Comparison of ENCODE assay signal across 1 cellular context in the genomic region with DNA sequence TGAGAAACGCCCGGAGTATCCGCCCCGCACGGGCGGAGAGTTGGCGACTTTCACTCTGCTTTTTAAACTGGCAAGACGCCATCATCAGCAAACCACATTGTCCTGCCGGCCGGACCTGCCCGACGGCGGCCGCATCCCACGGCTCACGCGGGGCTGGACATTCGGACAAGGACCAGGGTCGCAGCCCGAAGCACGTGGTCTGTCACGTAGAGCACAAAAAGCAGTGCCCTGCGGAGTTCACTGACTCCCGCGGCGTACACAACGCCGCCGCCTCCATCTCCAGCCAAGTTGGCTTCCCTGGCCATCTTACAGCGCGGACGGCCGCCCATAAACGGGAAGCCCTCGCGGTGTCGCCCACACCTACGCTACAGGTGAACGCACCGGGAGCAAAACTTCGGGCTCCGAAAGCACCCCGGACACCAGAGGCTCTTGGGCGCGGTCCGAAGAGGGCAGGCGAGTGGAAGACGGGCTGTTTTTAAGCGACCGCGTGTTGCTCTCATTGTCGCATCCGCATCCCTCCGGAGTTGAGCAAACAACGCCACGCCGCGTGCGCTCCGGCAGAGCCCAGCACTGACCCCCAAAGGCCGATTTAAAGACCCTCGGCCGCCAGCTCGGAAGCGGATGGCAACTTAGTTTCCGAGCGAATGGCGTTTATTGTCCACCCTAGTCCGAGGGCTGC.
TF ChIP-seq lines count a peak whose summit lies in the region.

No MANE protein-coding gene starts in this region.

TF ChIP-seq in K562, 482 proteins besides CTCF, POLR2A, EP300 and RAD21 (continued from another document):
- TF ChIP-seq, protein P1, sequence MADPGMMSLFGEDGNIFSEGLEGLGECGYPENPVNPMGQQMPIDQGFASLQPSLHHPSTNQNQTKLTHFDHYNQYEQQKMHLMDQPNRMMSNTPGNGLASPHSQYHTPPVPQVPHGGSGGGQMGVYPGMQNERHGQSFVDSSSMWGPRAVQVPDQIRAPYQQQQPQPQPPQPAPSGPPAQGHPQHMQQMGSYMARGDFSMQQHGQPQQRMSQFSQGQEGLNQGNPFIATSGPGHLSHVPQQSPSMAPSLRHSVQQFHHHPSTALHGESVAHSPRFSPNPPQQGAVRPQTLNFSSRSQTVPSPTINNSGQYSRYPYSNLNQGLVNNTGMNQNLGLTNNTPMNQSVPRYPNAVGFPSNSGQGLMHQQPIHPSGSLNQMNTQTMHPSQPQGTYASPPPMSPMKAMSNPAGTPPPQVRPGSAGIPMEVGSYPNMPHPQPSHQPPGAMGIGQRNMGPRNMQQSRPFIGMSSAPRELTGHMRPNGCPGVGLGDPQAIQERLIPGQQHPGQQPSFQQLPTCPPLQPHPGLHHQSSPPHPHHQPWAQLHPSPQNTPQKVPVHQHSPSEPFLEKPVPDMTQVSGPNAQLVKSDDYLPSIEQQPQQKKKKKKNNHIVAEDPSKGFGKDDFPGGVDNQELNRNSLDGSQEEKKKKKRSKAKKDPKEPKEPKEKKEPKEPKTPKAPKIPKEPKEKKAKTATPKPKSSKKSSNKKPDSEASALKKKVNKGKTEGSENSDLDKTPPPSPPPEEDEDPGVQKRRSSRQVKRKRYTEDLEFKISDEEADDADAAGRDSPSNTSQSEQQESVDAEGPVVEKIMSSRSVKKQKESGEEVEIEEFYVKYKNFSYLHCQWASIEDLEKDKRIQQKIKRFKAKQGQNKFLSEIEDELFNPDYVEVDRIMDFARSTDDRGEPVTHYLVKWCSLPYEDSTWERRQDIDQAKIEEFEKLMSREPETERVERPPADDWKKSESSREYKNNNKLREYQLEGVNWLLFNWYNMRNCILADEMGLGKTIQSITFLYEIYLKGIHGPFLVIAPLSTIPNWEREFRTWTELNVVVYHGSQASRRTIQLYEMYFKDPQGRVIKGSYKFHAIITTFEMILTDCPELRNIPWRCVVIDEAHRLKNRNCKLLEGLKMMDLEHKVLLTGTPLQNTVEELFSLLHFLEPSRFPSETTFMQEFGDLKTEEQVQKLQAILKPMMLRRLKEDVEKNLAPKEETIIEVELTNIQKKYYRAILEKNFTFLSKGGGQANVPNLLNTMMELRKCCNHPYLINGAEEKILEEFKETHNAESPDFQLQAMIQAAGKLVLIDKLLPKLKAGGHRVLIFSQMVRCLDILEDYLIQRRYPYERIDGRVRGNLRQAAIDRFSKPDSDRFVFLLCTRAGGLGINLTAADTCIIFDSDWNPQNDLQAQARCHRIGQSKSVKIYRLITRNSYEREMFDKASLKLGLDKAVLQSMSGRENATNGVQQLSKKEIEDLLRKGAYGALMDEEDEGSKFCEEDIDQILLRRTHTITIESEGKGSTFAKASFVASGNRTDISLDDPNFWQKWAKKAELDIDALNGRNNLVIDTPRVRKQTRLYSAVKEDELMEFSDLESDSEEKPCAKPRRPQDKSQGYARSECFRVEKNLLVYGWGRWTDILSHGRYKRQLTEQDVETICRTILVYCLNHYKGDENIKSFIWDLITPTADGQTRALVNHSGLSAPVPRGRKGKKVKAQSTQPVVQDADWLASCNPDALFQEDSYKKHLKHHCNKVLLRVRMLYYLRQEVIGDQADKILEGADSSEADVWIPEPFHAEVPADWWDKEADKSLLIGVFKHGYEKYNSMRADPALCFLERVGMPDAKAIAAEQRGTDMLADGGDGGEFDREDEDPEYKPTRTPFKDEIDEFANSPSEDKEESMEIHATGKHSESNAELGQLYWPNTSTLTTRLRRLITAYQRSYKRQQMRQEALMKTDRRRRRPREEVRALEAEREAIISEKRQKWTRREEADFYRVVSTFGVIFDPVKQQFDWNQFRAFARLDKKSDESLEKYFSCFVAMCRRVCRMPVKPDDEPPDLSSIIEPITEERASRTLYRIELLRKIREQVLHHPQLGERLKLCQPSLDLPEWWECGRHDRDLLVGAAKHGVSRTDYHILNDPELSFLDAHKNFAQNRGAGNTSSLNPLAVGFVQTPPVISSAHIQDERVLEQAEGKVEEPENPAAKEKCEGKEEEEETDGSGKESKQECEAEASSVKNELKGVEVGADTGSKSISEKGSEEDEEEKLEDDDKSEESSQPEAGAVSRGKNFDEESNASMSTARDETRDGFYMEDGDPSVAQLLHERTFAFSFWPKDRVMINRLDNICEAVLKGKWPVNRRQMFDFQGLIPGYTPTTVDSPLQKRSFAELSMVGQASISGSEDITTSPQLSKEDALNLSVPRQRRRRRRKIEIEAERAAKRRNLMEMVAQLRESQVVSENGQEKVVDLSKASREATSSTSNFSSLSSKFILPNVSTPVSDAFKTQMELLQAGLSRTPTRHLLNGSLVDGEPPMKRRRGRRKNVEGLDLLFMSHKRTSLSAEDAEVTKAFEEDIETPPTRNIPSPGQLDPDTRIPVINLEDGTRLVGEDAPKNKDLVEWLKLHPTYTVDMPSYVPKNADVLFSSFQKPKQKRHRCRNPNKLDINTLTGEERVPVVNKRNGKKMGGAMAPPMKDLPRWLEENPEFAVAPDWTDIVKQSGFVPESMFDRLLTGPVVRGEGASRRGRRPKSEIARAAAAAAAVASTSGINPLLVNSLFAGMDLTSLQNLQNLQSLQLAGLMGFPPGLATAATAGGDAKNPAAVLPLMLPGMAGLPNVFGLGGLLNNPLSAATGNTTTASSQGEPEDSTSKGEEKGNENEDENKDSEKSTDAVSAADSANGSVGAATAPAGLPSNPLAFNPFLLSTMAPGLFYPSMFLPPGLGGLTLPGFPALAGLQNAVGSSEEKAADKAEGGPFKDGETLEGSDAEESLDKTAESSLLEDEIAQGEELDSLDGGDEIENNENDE (IDR thresholded peaks at IDR 0.05; ENCODE audit: low read depth, low read length) = no peak
- TF ChIP-seq, protein P2, sequence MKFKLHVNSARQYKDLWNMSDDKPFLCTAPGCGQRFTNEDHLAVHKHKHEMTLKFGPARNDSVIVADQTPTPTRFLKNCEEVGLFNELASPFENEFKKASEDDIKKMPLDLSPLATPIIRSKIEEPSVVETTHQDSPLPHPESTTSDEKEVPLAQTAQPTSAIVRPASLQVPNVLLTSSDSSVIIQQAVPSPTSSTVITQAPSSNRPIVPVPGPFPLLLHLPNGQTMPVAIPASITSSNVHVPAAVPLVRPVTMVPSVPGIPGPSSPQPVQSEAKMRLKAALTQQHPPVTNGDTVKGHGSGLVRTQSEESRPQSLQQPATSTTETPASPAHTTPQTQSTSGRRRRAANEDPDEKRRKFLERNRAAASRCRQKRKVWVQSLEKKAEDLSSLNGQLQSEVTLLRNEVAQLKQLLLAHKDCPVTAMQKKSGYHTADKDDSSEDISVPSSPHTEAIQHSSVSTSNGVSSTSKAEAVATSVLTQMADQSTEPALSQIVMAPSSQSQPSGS (CRISPR knock-in tag; IDR thresholded peaks at IDR 0.05) = no peak
- 0 out of 2 replicates have a peak, but pooled peaks have one; percentile 14 for TF ChIP-seq RNF2 (IDR thresholded peaks at IDR 0.05)
- TF ChIP-seq GATAD2A (IDR thresholded peaks at IDR 0.05) = no peak
TF ChIP-seq in K562: peak in this region for 68.
